Comparison of ENCODE assay signal across 30 cellular contexts in genomic region chr15:32067115-32067514, GRCh38. TPM values are rescaled to one million over a fixed set of nuclear protein-coding genes. Genes with fewer than 3 reads are reported as not detected.
"Had no signal": no experiment of that assay in that cellular context is flagged by ENCODE, and none has a peak within 500 bp of the region (broad histone marks: within the 10 kb centered on the region; RNA-seq: fewer than 3 reads in every experiment).

No MANE protein-coding gene starts in this region.

- H3K27ac Mint-ChIP-seq: naive thymus-derived CD8-positive, alpha-beta T cell; nephron; stimulated activated effector memory CD8-positive, alpha-beta T cell treated with anti-CD3 and anti-CD28 coated beads, Interleukin-12 subunit alpha, Interleukin-12 subunit beta, amount 100 ng/mL, for 72 hours; stimulated activated naive CD8-positive, alpha-beta T cell treated with anti-CD3 and anti-CD28 coated beads, Interleukin-15, Interleukin-2, amounts not matched to agents 100 ng/mL and 50 ng/mL, for 24 hours had no signal

- H3K27ac ChIP-seq: lower lobe of right lung, pancreas, prostate gland, sigmoid colon, spleen, suprapubic skin, thoracic aorta, tibial artery, upper lobe of right lung had no signal

- ATAC-seq: left cardiac atrium; left lobe of liver; lower lobe of right lung; naive thymus-derived CD8-positive, alpha-beta T cell; pancreas; right cardiac atrium; stimulated activated effector memory CD8-positive, alpha-beta T cell treated with anti-CD3 and anti-CD28 coated beads, Interleukin-12 subunit alpha, Interleukin-12 subunit beta, amount 100 ng/mL, for 72 hours; upper lobe of right lung had no signal

- H3K4me3 Mint-ChIP-seq: naive thymus-derived CD8-positive, alpha-beta T cell; nephron; neural crest cell; stimulated activated effector memory CD8-positive, alpha-beta T cell treated with anti-CD3 and anti-CD28 coated beads, Interleukin-12 subunit alpha, Interleukin-12 subunit beta, amount 100 ng/mL, for 72 hours; stimulated activated naive CD8-positive, alpha-beta T cell treated with anti-CD3 and anti-CD28 coated beads, Interleukin-15, Interleukin-2, amounts not matched to agents 100 ng/mL and 50 ng/mL, for 24 hours had no signal

- H3K36me3 Mint-ChIP-seq: stimulated activated effector memory CD8-positive, alpha-beta T cell treated with anti-CD3 and anti-CD28 coated beads, Interleukin-12 subunit alpha, Interleukin-12 subunit beta, amount 100 ng/mL, for 72 hours had no signal

- H3K27me3 ChIP-seq: pancreas, sigmoid colon, spleen, suprapubic skin, tibial artery, upper lobe of right lung had no signal

- DNase-seq: hippocampal formation; kidney glomerular epithelial cell; left cardiac atrium; lower lobe of right lung; mammary epithelial cell; mesenchymal stem cell; naive thymus-derived CD8-positive, alpha-beta T cell; nucleus accumbens; pancreas; posterior cingulate gyrus; retina; right cardiac atrium; sigmoid colon; small intestine; spleen; stimulated activated CD4-positive, alpha-beta T cell treated with anti-CD3 and anti-CD28 coated beads, Interleukin-4, amount 100 ng/mL, for 24 hours; stimulated activated naive CD4-positive, alpha-beta T cell; tibial artery; trophoblast cell; upper lobe of right lung had no signal

- H3K36me3 ChIP-seq: lower lobe of right lung, pancreas, prostate gland, sigmoid colon, spleen, suprapubic skin, thoracic aorta, tibial artery, upper lobe of right lung had no signal

- FAIRE-seq: keratinocyte, pancreas, small intestine, urothelium cell line had no signal

- H3K9me3 ChIP-seq: pancreas, prostate gland had no signal

- H3K4me3 ChIP-seq: lower lobe of right lung, pancreas, prostate gland, sigmoid colon, spleen, suprapubic skin, thoracic aorta, tibial artery, upper lobe of right lung had no signal

- H3K4me1 ChIP-seq: lower lobe of right lung, pancreas, prostate gland, sigmoid colon, spleen, suprapubic skin, tibial artery, upper lobe of right lung had no signal

- H3K4me1 Mint-ChIP-seq: naive thymus-derived CD8-positive, alpha-beta T cell; nephron; neural crest cell; stimulated activated effector memory CD8-positive, alpha-beta T cell treated with anti-CD3 and anti-CD28 coated beads, Interleukin-12 subunit alpha, Interleukin-12 subunit beta, amount 100 ng/mL, for 72 hours had no signal

RNA-seq across cellular contexts. Expression of gene CHRNA7, which starts 36.8 kb away (rescaled TPM):
- total RNA-seq: left lobe of liver; naive thymus-derived CD8-positive, alpha-beta T cell had no signal
